ENCODE assay signal across 8 cellular contexts in the genomic region with DNA sequence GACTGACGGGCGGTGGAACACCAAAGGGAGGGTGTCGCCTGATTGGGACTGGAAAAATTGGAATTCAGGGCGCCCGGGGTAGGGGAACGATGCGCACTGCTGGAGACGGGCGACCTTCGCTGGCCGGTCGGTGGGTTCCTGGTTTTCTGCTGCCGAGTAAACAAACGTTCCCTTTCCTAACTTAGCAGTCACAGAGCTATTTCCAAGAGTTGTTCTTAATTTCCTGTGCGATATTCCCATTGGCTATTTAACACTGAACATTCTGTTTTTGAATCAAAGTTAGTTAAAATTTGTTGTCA. TPM values are rescaled to one million over a fixed set of nuclear protein-coding genes. Genes with fewer than 3 reads are reported as not detected.
DNase-seq lines count a peak whose midpoint lies in the region; ATAC-seq and FAIRE-seq lines count a peak whose summit lies in the region.

No MANE protein-coding gene starts in this region.

- H3K27me3 ChIP-seq in MG63 = no peaks in the 10 kb centered on the region

- FAIRE-seq in HTR-8/SVneo (lab: Jason Lieb, UNC) = no peak

- H3K4me3 ChIP-seq in MG63 = peak overlapping the region; percentile 81
- peak overlapping the region; percentile 71 for H3K4me3 ChIP-seq in urinary bladder (ENCODE audit: low read depth, low read length)

- peak overlapping the region; percentile 99 for H3K4me3 Mint-ChIP-seq in dendritic cell treated with granulocyte-macrophage colony-stimulating factor and Interleukin-4, amounts not matched to agents 40 ng/mL and 50 ng/mL, for 4 days
- peak overlapping the region; percentile 99 for H3K4me3 Mint-ChIP-seq in memory B cell

- H3K27ac ChIP-seq in urinary bladder (ENCODE audit: low read depth) = no peak overlapping the region

- H3K36me3 ChIP-seq in MG63 (peaks cover 3% of the 10 kb centered on the region; the same call in 1 of the 2 replicates), urinary bladder (ENCODE audit: insufficient read depth) (no peaks in the 10 kb centered on the region)

- peaks cover 6% of the 10 kb centered on the region for H3K27me3 Mint-ChIP-seq in dendritic cell treated with granulocyte-macrophage colony-stimulating factor and Interleukin-4, amounts not matched to agents 40 ng/mL and 50 ng/mL, for 4 days
- H3K27me3 Mint-ChIP-seq in memory B cell = no peaks in the 10 kb centered on the region

- H3K36me3 Mint-ChIP-seq in dendritic cell treated with granulocyte-macrophage colony-stimulating factor and Interleukin-4, amounts not matched to agents 40 ng/mL and 50 ng/mL, for 4 days (ENCODE audit: low read depth) = peaks cover 9% of the 10 kb centered on the region
- no peaks in the 10 kb centered on the region for H3K36me3 Mint-ChIP-seq in memory B cell

- peaks cover 16% of the 10 kb centered on the region for H3K4me1 Mint-ChIP-seq in dendritic cell treated with granulocyte-macrophage colony-stimulating factor and Interleukin-4, amounts not matched to agents 40 ng/mL and 50 ng/mL, for 4 days (ENCODE audit: low read depth)
- peaks cover 8% of the 10 kb centered on the region for H3K4me1 Mint-ChIP-seq in memory B cell

- H3K9me3 Mint-ChIP-seq in dendritic cell treated with granulocyte-macrophage colony-stimulating factor and Interleukin-4, amounts not matched to agents 40 ng/mL and 50 ng/mL, for 4 days = no peaks in the 10 kb centered on the region
- no peaks in the 10 kb centered on the region for H3K9me3 Mint-ChIP-seq in memory B cell

- DNase-seq in GF-D8 (lab: John Stamatoyannopoulos, UW) = peak; percentile 31
- DNase-seq in MG63 = peak; percentile 24
- no peak for DNase-seq in memory B cell (ENCODE audit: low spot score in 2 of 2)
- no peak for DNase-seq in HTR-8/SVneo (ENCODE audit: insufficient read length, low spot score)
- no peak for DNase-seq in iPS-NIHi11 (ENCODE audit: low spot score)

- H3K9me3 ChIP-seq in MG63 = no peaks in the 10 kb centered on the region

- no peaks in the 10 kb centered on the region for H3K4me1 ChIP-seq in urinary bladder (ENCODE audit: insufficient read depth)

- peak overlapping the region; percentile 88 for H3K27ac Mint-ChIP-seq in dendritic cell treated with granulocyte-macrophage colony-stimulating factor and Interleukin-4, amounts not matched to agents 40 ng/mL and 50 ng/mL, for 4 days
- H3K27ac Mint-ChIP-seq in memory B cell = peak overlapping the region; percentile 91

- ATAC-seq in GM21576 (IDR thresholded peaks at IDR 0.05; ENCODE audit: unreplicated experiment) (peak; percentile 5), memory B cell (ENCODE audit: low read depth) (no peak)

- WGBS in urinary bladder = under 1% methylated on average over 15 of the region's 15 CpGs

- intact Hi-C loops in dendritic cell treated with granulocyte-macrophage colony-stimulating factor and Interleukin-4, amounts not matched to agents 40 ng/mL and 50 ng/mL, for 4 days (cut with micrococcal nuclease) = loop anchor here (1.0 to 5.0 kb wide), 2 partner anchors 91 to 134 kb away; a partner anchor contains a TSS

RNA-seq across cellular contexts. Expression of a gene that starts 0.7 kb away (rescaled TPM):
- total RNA-seq in MG63 (2014; rRNA removed; shearing (Covaris generic); ENCODE audit: low replicate concordance) = 1.7 and 9.8 TPM in 2 replicates
- 17.3 TPM for total RNA-seq in urinary bladder
- 1.4 TPM for polyA plus RNA-seq in urinary bladder

RNA-seq across cellular contexts. Expression of a gene that starts 0.8 kb away (rescaled TPM):
- total RNA-seq in MG63 (2014; rRNA removed; shearing (Covaris generic); ENCODE audit: low replicate concordance) = 1.3 TPM in 1 of 2 replicates, not detected in the other
- total RNA-seq in urinary bladder = 0.53 TPM
- polyA plus RNA-seq in urinary bladder = not detected

Comparison
In these comparisons a context has a peak if more than half of its experiments do, and no peak if none do; other contexts are left out.
1. DNase-seq: peak in GF-D8 (single experiment) and MG63 (single experiment); none in memory B cell (0 of 2), HTR-8/SVneo (single experiment) and iPS-NIHi11 (single experiment).